Comparison of ENCODE assay signal across 20 cellular contexts in the genomic region with DNA sequence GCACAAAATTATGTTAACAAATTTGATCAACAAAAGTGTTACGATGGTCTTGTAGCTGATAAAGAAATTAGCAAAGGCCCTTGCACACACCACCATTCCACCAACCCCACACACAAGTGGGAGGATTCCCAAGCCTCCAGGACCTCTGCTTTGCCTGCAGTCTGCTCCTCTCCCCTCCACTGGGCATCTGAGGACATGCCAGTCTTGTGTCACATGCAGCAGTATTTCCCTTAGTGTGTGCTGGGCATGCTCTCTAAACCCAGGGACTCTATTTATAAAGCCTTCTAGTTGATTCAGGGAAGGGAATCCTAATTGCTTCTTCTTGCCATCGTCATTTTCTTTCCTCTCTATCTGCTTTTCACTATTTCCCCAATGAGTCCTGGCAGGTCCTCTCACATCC. TPM values are rescaled to one million over a fixed set of nuclear protein-coding genes. Genes with fewer than 3 reads are reported as not detected.
DNase-seq lines count a peak whose midpoint lies in the region; ATAC-seq and TF ChIP-seq lines count a peak whose summit lies in the region.
"Had no signal": no experiment of that assay in that cellular context is flagged by ENCODE, and none has a peak within 500 bp of the region (broad histone marks: within the 10 kb centered on the region; RNA-seq: fewer than 3 reads in every experiment).

No MANE protein-coding gene starts in this region.

- H3K4me1 ChIP-seq in right atrium auricular region (peaks cover 0 to 16% of the 10 kb centered on the region in 2 donors), left ventricle myocardium inferior (peaks cover 30% of the 10 kb centered on the region)

- peak; percentile 69 for ATAC-seq in Right ventricle myocardium inferior
- ATAC-seq: left lung had no signal

- no peaks in the 10 kb centered on the region for H3K27me3 ChIP-seq in right atrium auricular region
- H3K27me3 ChIP-seq in left ventricle myocardium inferior (ENCODE audit: low read depth) = no peaks in the 10 kb centered on the region
- H3K27me3 ChIP-seq: BLaER1 treated with 17β-estradiol and CSF1 and Interleukin-3, amounts not matched to agents 10 nM and 100 nM; left lung; ovary; upper lobe of right lung had no signal

- H3K36me3 ChIP-seq in right atrium auricular region (peaks cover 5% of the 10 kb centered on the region), left ventricle myocardium inferior (peaks cover 22% of the 10 kb centered on the region)
- H3K36me3 ChIP-seq: ovary had no signal

- H3K9me3 ChIP-seq in right atrium auricular region = no peaks in the 10 kb centered on the region
- H3K9me3 ChIP-seq in left ventricle myocardium inferior (replicated peaks) = no peaks in the 10 kb centered on the region
- H3K9me3 ChIP-seq: A549; BLaER1 treated with 17β-estradiol and CSF1 and Interleukin-3, amounts not matched to agents 10 nM and 100 nM; left lung; ovary; upper lobe of right lung had no signal

- H3K4me3 ChIP-seq in right atrium auricular region (no peak overlapping the region), left ventricle myocardium inferior (no peak overlapping the region)
- H3K4me3 ChIP-seq: A549; BLaER1 treated with 17β-estradiol and CSF1 and Interleukin-3, amounts not matched to agents 10 nM and 100 nM; GM12878; left lung; ovary; upper lobe of right lung had no signal

- intact Hi-C loops in Right ventricle myocardium inferior (cut with DNase I) (no loop called here), left ventricle myocardium inferior (cut with micrococcal nuclease) (no loop called here)

- H3K27ac ChIP-seq in right atrium auricular region = no peak overlapping the region
- H3K27ac ChIP-seq in VCaP = peak overlapping the region; percentile 69; the same call in 1 of the 2 replicates
- peak overlapping the region; percentile 2 for H3K27ac ChIP-seq in left ventricle myocardium inferior (replicated peaks)
- peak overlapping the region; percentile 69 for H3K27ac ChIP-seq in temporal lobe (ENCODE audit: low read depth, low read length)
- H3K27ac ChIP-seq: BLaER1 treated with 17β-estradiol and CSF1 and Interleukin-3, amounts not matched to agents 10 nM and 100 nM; left lung; ovary; upper lobe of right lung had no signal

- DNase-seq in Right ventricle myocardium inferior (ENCODE audit: missing footprints) (no peak), right atrium auricular region (ENCODE audit: low spot score) (no peak), left ventricle myocardium inferior (no peak), activated gamma-delta T cell treated with Interleukin-2 at 50 U/mL for 16 hours (no peak)
- no peak for DNase-seq in stimulated activated CD4-positive, alpha-beta T cell treated with anti-CD3 and anti-CD28 coated beads, Interleukin-15, amount 100 ng/mL, for 24 hours
- DNase-seq in NK-92 treated with Interleukin-12 subunit alpha and Interleukin-12 subunit beta, amount 100 ng/mL, for 24 hours (lab: John Stamatoyannopoulos, UW) = no peak
- DNase-seq: activated naive CD4-positive, alpha-beta T cell; amniotic stem cell; endodermal cell; HCEC 1CT; left lung; NCI-H2171 treated with DMSO at 0.1 percent for 48 hours; ovary; stimulated activated naive CD8-positive, alpha-beta T cell treated with anti-CD3 and anti-CD28 coated beads, Interleukin-15, amount 100 ng/mL, for 72 hours; upper lobe of right lung had no signal

- no peak for TF ChIP-seq CTCF in right atrium auricular region (IDR thresholded peaks at IDR 0.05)
- no peak for TF ChIP-seq CTCF in VCaP (conservative IDR thresholded peaks at IDR 0.05)
- no peak for TF ChIP-seq CTCF in left ventricle myocardium inferior (IDR thresholded peaks at IDR 0.05; ENCODE audit: borderline replicate concordance)

RNA-seq across cellular contexts. Expression of a gene that starts 53.3 kb away (rescaled TPM):
- total RNA-seq in Right ventricle myocardium inferior (9.8 TPM), right atrium auricular region (10 to 100 TPM; 11.9 to 16.4 TPM), left ventricle myocardium inferior (9.4 TPM), temporal lobe (8.1 TPM)

Comparison
In these comparisons a context has a peak if more than half of its experiments do, and no peak if none do; other contexts are left out.
1. H3K27ac ChIP-seq: peak in VCaP (single experiment), left ventricle myocardium inferior (single experiment) and temporal lobe (single experiment); none in right atrium auricular region (0 of 2).